Comparison of ENCODE assay signal across 1 cellular context in genomic region chr16:66521951-66522771, GRCh38.
TF ChIP-seq lines count a peak whose summit lies in the region.

No MANE protein-coding gene starts in this region.

TF ChIP-seq in GM12878, 131 proteins besides CTCF, POLR2A, EP300 and RAD21 (continues in another document):
- TF ChIP-seq, protein P1, sequence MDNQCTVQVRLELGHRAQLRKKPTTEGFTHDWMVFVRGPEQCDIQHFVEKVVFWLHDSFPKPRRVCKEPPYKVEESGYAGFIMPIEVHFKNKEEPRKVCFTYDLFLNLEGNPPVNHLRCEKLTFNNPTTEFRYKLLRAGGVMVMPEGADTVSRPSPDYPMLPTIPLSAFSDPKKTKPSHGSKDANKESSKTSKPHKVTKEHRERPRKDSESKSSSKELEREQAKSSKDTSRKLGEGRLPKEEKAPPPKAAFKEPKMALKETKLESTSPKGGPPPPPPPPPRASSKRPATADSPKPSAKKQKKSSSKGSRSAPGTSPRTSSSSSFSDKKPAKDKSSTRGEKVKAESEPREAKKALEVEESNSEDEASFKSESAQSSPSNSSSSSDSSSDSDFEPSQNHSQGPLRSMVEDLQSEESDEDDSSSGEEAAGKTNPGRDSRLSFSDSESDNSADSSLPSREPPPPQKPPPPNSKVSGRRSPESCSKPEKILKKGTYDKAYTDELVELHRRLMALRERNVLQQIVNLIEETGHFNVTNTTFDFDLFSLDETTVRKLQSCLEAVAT (IDR thresholded peaks at IDR 0.05), result peak; percentile 95
- TF ChIP-seq CREB1 (IDR thresholded peaks at IDR 0.05; ENCODE audit: low read depth) (peak; percentile 25; the same call in 1 of the 2 replicates), SRF (IDR thresholded peaks at IDR 0.05; ENCODE audit: low read depth in 2 of 2, low read length in 2 of 2) (0 out of 4 replicates have a peak, but pooled peaks of 1 of the 2 experiments have one; percentile 58), TAF1 (IDR thresholded peaks at IDR 0.05; ENCODE audit: borderline replicate concordance, low read depth, low read length) (0 out of 2 replicates have a peak, but pooled peaks have one; percentile 40), HDAC2 (IDR thresholded peaks at IDR 0.05) (no peak), CREM (IDR thresholded peaks at IDR 0.05; ENCODE audit: low read depth) (peak; percentile 87), MEF2B (IDR thresholded peaks at IDR 0.05; ENCODE audit: partially characterized antibody, poor library complexity, severe bottlenecking) (peak; percentile 44), STAT3 (IDR thresholded peaks at IDR 0.05; ENCODE audit: low read depth, low read length) (0 out of 2 replicates have a peak, but pooled peaks have one; percentile 52), TCF12 (IDR thresholded peaks at IDR 0.05; ENCODE audit: low read depth, low read length) (peak; percentile 64; the same call in 1 of the 2 replicates), YY1 (IDR thresholded peaks at IDR 0.05; ENCODE audit: low read depth, low read length) (no peak; the same call in 1 of the 2 replicates), RFX5 (IDR thresholded peaks at IDR 0.05; ENCODE audit: low read depth, low read length) (0 out of 2 replicates have a peak, but pooled peaks have one; percentile 45), TCF3 (IDR thresholded peaks at IDR 0.05; ENCODE audit: borderline replicate concordance, insufficient read depth, low read depth, low read length) (peak; percentile 82; the same call in 1 of the 2 replicates), ZNF207 (IDR thresholded peaks at IDR 0.05; ENCODE audit: borderline replicate concordance) (no peak), ZNF217 (IDR thresholded peaks at IDR 0.05) (peak; percentile 83), MTA2 (IDR thresholded peaks at IDR 0.05; ENCODE audit: low read depth) (peak; percentile 83), GATAD2B (conservative IDR thresholded peaks at IDR 0.05; ENCODE audit: low read depth) (peak; percentile 59), SP1 (IDR thresholded peaks at IDR 0.05; ENCODE audit: low read depth, low read length) (peak; percentile 70), RUNX3 (IDR thresholded peaks at IDR 0.05; ENCODE audit: low read length) (peak; percentile 100), IKZF1 (conservative IDR thresholded peaks at IDR 0.05) (peak; percentile 99), ATF7 (IDR thresholded peaks at IDR 0.05; ENCODE audit: low read depth) (peak; percentile 62; the same call in 1 of the 2 replicates), DPF2 (IDR thresholded peaks at IDR 0.05) (peak; percentile 98), BHLHE40 (IDR thresholded peaks at IDR 0.05; ENCODE audit: borderline replicate concordance in 1 of 2, low read depth in 2 of 2, low read length in 1 of 2) (peak; percentile 69 to 78), PAX5 (IDR thresholded peaks at IDR 0.05; ENCODE audit: borderline replicate concordance, low read depth, low read length) (peak; percentile 81; the same call in 1 of the 2 replicates), HCFC1 (IDR thresholded peaks at IDR 0.05; ENCODE audit: low read length) (no peak), POU2F2 (IDR thresholded peaks at IDR 0.05; ENCODE audit: borderline replicate concordance, low read depth, low read length) (peak; percentile 56; the same call in 1 of the 3 replicates), NFIC (IDR thresholded peaks at IDR 0.05; ENCODE audit: low read depth, low read length) (peak; percentile 94), CHD2 (IDR thresholded peaks at IDR 0.05; ENCODE audit: borderline replicate concordance, low read depth, low read length) (0 out of 2 replicates have a peak, but pooled peaks have one; percentile 43), MXI1 (IDR thresholded peaks at IDR 0.05; ENCODE audit: low read depth, low read length) (no peak), JUND (IDR thresholded peaks at IDR 0.05; ENCODE audit: low read depth, low read length) (peak; percentile 76), BCL11A (IDR thresholded peaks at IDR 0.05; ENCODE audit: low read depth, low read length) (peak; percentile 85), MTA3 (IDR thresholded peaks at IDR 0.05; ENCODE audit: borderline replicate concordance, low read length) (peak; percentile 95), RAD51 (IDR thresholded peaks at IDR 0.05) (peak; percentile 51), CBX5 (IDR thresholded peaks at IDR 0.05; ENCODE audit: low read depth) (0 out of 2 replicates have a peak, but pooled peaks have one; percentile 48), ASH2L (IDR thresholded peaks at IDR 0.05; ENCODE audit: borderline replicate concordance, low read depth) (no peak), IRF4 (IDR thresholded peaks at IDR 0.05; ENCODE audit: low read depth, low read length) (peak; percentile 89), GABPA (IDR thresholded peaks at IDR 0.05; ENCODE audit: low read depth) (0 out of 2 replicates have a peak, but pooled peaks have one; percentile 22), TBL1XR1 (IDR thresholded peaks at IDR 0.05; ENCODE audit: low read depth, low read length) (peak; percentile 74), SKIL (IDR thresholded peaks at IDR 0.05; ENCODE audit: low read depth, poor library complexity, severe bottlenecking) (peak; percentile 98), EGR1 (IDR thresholded peaks at IDR 0.05; ENCODE audit: borderline replicate concordance in 1 of 2, low read depth in 2 of 2, low read length in 2 of 2) (0 out of 3 replicates have a peak, but pooled peaks of 1 of the 2 experiments have one; percentile 8), TCF7 (IDR thresholded peaks at IDR 0.05; ENCODE audit: borderline replicate concordance) (0 out of 2 replicates have a peak, but pooled peaks have one; percentile 53), CBFB (IDR thresholded peaks at IDR 0.05; ENCODE audit: low read depth) (peak; percentile 99), BACH1 (IDR thresholded peaks at IDR 0.05; ENCODE audit: borderline replicate concordance) (peak; percentile 89; the same call in 1 of the 2 replicates), IKZF2 (IDR thresholded peaks at IDR 0.05) (peak; percentile 99), ATF2 (IDR thresholded peaks at IDR 0.05; ENCODE audit: low read length) (peak; percentile 94), TARDBP (IDR thresholded peaks at IDR 0.05; ENCODE audit: borderline replicate concordance) (no peak), CEBPB (IDR thresholded peaks at IDR 0.05; ENCODE audit: borderline replicate concordance in 1 of 2, low read depth in 2 of 2, low read length in 2 of 2) (0 out of 4 replicates have a peak, but pooled peaks of 1 of the 2 experiments have one; percentile 50), RB1 (IDR thresholded peaks at IDR 0.05; ENCODE audit: borderline replicate concordance) (no peak), NR2F1 (conservative IDR thresholded peaks at IDR 0.05) (peak; percentile 79), FOXM1 (IDR thresholded peaks at IDR 0.05; ENCODE audit: low read depth, low read length) (peak; percentile 84), HDAC6 (IDR thresholded peaks at IDR 0.05; ENCODE audit: unreplicated experiment) (no peak)
- TF ChIP-seq, protein P2, sequence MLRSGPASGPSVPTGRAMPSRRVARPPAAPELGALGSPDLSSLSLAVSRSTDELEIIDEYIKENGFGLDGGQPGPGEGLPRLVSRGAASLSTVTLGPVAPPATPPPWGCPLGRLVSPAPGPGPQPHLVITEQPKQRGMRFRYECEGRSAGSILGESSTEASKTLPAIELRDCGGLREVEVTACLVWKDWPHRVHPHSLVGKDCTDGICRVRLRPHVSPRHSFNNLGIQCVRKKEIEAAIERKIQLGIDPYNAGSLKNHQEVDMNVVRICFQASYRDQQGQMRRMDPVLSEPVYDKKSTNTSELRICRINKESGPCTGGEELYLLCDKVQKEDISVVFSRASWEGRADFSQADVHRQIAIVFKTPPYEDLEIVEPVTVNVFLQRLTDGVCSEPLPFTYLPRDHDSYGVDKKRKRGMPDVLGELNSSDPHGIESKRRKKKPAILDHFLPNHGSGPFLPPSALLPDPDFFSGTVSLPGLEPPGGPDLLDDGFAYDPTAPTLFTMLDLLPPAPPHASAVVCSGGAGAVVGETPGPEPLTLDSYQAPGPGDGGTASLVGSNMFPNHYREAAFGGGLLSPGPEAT (IDR thresholded peaks at IDR 0.05; ENCODE audit: low read depth), result peak; percentile 97
- TF ChIP-seq, protein P3, sequence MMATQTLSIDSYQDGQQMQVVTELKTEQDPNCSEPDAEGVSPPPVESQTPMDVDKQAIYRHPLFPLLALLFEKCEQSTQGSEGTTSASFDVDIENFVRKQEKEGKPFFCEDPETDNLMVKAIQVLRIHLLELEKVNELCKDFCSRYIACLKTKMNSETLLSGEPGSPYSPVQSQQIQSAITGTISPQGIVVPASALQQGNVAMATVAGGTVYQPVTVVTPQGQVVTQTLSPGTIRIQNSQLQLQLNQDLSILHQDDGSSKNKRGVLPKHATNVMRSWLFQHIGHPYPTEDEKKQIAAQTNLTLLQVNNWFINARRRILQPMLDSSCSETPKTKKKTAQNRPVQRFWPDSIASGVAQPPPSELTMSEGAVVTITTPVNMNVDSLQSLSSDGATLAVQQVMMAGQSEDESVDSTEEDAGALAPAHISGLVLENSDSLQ (IDR thresholded peaks at IDR 0.05), result peak; percentile 30; the same call in 1 of the 2 replicates
- TF ChIP-seq, protein P4, sequence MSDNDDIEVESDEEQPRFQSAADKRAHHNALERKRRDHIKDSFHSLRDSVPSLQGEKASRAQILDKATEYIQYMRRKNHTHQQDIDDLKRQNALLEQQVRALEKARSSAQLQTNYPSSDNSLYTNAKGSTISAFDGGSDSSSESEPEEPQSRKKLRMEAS (IDR thresholded peaks at IDR 0.05; ENCODE audit: low read depth, low read length), result no peak
- TF ChIP-seq, protein P5, sequence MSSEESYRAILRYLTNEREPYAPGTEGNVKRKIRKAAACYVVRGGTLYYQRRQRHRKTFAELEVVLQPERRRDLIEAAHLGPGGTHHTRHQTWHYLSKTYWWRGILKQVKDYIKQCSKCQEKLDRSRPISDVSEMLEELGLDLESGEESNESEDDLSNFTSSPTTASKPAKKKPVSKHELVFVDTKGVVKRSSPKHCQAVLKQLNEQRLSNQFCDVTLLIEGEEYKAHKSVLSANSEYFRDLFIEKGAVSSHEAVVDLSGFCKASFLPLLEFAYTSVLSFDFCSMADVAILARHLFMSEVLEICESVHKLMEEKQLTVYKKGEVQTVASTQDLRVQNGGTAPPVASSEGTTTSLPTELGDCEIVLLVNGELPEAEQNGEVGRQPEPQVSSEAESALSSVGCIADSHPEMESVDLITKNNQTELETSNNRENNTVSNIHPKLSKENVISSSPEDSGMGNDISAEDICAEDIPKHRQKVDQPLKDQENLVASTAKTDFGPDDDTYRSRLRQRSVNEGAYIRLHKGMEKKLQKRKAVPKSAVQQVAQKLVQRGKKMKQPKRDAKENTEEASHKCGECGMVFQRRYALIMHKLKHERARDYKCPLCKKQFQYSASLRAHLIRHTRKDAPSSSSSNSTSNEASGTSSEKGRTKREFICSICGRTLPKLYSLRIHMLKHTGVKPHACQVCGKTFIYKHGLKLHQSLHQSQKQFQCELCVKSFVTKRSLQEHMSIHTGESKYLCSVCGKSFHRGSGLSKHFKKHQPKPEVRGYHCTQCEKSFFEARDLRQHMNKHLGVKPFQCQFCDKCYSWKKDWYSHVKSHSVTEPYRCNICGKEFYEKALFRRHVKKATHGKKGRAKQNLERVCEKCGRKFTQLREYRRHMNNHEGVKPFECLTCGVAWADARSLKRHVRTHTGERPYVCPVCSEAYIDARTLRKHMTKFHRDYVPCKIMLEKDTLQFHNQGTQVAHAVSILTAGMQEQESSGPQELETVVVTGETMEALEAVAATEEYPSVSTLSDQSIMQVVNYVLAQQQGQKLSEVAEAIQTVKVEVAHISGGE (CRISPR knock-in tag; IDR thresholded peaks at IDR 0.05), result no peak
- TF ChIP-seq, protein P6, sequence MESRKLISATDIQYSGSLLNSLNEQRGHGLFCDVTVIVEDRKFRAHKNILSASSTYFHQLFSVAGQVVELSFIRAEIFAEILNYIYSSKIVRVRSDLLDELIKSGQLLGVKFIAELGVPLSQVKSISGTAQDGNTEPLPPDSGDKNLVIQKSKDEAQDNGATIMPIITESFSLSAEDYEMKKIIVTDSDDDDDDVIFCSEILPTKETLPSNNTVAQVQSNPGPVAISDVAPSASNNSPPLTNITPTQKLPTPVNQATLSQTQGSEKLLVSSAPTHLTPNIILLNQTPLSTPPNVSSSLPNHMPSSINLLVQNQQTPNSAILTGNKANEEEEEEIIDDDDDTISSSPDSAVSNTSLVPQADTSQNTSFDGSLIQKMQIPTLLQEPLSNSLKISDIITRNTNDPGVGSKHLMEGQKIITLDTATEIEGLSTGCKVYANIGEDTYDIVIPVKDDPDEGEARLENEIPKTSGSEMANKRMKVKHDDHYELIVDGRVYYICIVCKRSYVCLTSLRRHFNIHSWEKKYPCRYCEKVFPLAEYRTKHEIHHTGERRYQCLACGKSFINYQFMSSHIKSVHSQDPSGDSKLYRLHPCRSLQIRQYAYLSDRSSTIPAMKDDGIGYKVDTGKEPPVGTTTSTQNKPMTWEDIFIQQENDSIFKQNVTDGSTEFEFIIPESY (IDR thresholded peaks at IDR 0.05), result no peak
- TF ChIP-seq, protein P7, sequence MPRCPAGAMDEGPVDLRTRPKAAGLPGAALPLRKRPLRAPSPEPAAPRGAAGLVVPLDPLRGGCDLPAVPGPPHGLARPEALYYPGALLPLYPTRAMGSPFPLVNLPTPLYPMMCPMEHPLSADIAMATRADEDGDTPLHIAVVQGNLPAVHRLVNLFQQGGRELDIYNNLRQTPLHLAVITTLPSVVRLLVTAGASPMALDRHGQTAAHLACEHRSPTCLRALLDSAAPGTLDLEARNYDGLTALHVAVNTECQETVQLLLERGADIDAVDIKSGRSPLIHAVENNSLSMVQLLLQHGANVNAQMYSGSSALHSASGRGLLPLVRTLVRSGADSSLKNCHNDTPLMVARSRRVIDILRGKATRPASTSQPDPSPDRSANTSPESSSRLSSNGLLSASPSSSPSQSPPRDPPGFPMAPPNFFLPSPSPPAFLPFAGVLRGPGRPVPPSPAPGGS (IDR thresholded peaks at IDR 0.05; ENCODE audit: borderline replicate concordance, insufficient read depth, low read depth, low read length, poor library complexity, severe bottlenecking), result peak; percentile 93
